In genomic region chr2:232268631-232269030, GRCh38 we compare ENCODE assay signal across 22 cellular contexts.
A peak's percentile ranks its signal among the peaks of the same experiment; 100 is the strongest.
DNase-seq lines count a peak whose midpoint lies in the region; ATAC-seq, FAIRE-seq and TF ChIP-seq lines count a peak whose summit lies in the region.
"Had no signal": no experiment of that assay in that cellular context is flagged by ENCODE, and none has a peak within 500 bp of the region (broad histone marks: within the 10 kb centered on the region; RNA-seq: fewer than 3 reads in every experiment).

No MANE protein-coding gene starts in this region.

- no peaks in the 10 kb centered on the region for H3K4me1 ChIP-seq in GM12878 (ENCODE audit: control insufficient read depth, insufficient read depth, low read length)
- H3K4me1 ChIP-seq in endodermal cell (ENCODE audit: control insufficient read depth, insufficient read depth, low read length) = no peaks in the 10 kb centered on the region
- H3K4me1 ChIP-seq in thyroid gland = peaks cover 3 to 4% of the 10 kb centered on the region in 2 donors
- H3K4me1 ChIP-seq: A549; BLaER1 treated with 17β-estradiol and CSF1 and Interleukin-3, amounts not matched to agents 10 nM and 100 nM; Caco-2 had no signal

- CTCF ChIA-PET in GM12878 (lab: Yijun Ruan, JAX) = interaction anchor here (1.7 to 1.8 kb wide), 2 partner anchors 25 to 58 kb away, joined by 4 to 5 read pairs; no protein-coding TSS in a partner anchor

- in situ Hi-C loops in GM12878 (cut with MboI) = no loop called here

- no peak overlapping the region for H3K4me2 ChIP-seq in GM12878 (ENCODE audit: control insufficient read depth, insufficient read depth)
- H3K4me2 ChIP-seq: A549; BLaER1 treated with 17β-estradiol and CSF1 and Interleukin-3, amounts not matched to agents 10 nM and 100 nM had no signal

- H4K20me1 ChIP-seq in GM12878 (ENCODE audit: control insufficient read depth, insufficient read depth) = no peaks in the 10 kb centered on the region
- H4K20me1 ChIP-seq: BLaER1 treated with 17β-estradiol and CSF1 and Interleukin-3, amounts not matched to agents 10 nM and 100 nM had no signal

- ATAC-seq in GM12878 = no peak
- ATAC-seq: A549; CD8-positive, alpha-beta T cell had no signal

- H3K36me3 Mint-ChIP-seq in endodermal cell (ENCODE audit: low read depth) = peaks cover 3% of the 10 kb centered on the region

- TF ChIP-seq RAD21 in GM12878 (IDR thresholded peaks at IDR 0.05; ENCODE audit: insufficient read depth, low read depth, low read length) = no peak

- no peak for TF ChIP-seq POLR2A in GM12891 (IDR thresholded peaks at IDR 0.05; ENCODE audit: low read depth, low read length)
- no peak for TF ChIP-seq POLR2A in GM12878 (IDR thresholded peaks at IDR 0.05; ENCODE audit: low read depth, low read length)
- no peak for TF ChIP-seq POLR2A in thyroid gland (IDR thresholded peaks at IDR 0.05)

- FAIRE-seq in GM12891 (lab: Jason Lieb, UNC) = no peak
- FAIRE-seq in GM12878 (lab: Jason Lieb, UNC) = no peak
- FAIRE-seq: A549, D721Med, GM12892, GM18507 had no signal

- no peak overlapping the region for H2AFZ ChIP-seq in GM12878 (ENCODE audit: control insufficient read depth, low read depth, low read length)

- H3K27me3 ChIP-seq in GM12878 (replicated peaks in 1 of 2; ENCODE audit: control insufficient read depth in 2 of 2, insufficient read depth in 2 of 2, low read length in 1 of 2) = no peaks in the 10 kb centered on the region
- H3K27me3 ChIP-seq in endodermal cell (ENCODE audit: control insufficient read depth, insufficient read depth, low read length, poor library complexity, severe bottlenecking) = no peaks in the 10 kb centered on the region
- H3K27me3 ChIP-seq in thyroid gland = no peaks in the 10 kb centered on the region
- H3K27me3 ChIP-seq: BLaER1 treated with 17β-estradiol and CSF1 and Interleukin-3, amounts not matched to agents 10 nM and 100 nM had no signal

- POLR2A ChIA-PET in GM12878 (lab: Charles Lee) = no interaction called here

- H3K27ac ChIP-seq in GM12878 (ENCODE audit: control insufficient read depth, insufficient read depth) = no peak overlapping the region
- no peak overlapping the region for H3K27ac ChIP-seq in endodermal cell (ENCODE audit: low read depth, low read length)
- H3K27ac ChIP-seq in thyroid gland = no peak overlapping the region
- H3K27ac ChIP-seq: 22Rv1; A549; BLaER1 treated with 17β-estradiol and CSF1 and Interleukin-3, amounts not matched to agents 10 nM and 100 nM; C4-2B had no signal

- H3K36me3 ChIP-seq in GM12878 (ENCODE audit: control insufficient read depth in 2 of 2, insufficient read depth in 2 of 2, low read length in 1 of 2) = peaks cover 0 to 3% of the 10 kb centered on the region in 2 experiments; a peak in 1 of 4 replicates
- H3K36me3 ChIP-seq in endodermal cell (ENCODE audit: control insufficient read depth, insufficient read depth, low read length) = peaks cover 2% of the 10 kb centered on the region
- peaks cover 5 to 7% of the 10 kb centered on the region in 2 donors for H3K36me3 ChIP-seq in thyroid gland

- no peak overlapping the region for H3K27ac Mint-ChIP-seq in endodermal cell
- H3K27ac Mint-ChIP-seq: B cell; CD4-positive, alpha-beta T cell; CD8-positive, alpha-beta T cell had no signal

- SMC1A ChIA-PET in GM12878 (lab: Charles Lee; ENCODE audit: uncharacterized antibody, unreplicated experiment) = interaction anchor here (1.1 to 1.4 kb wide), 2 partner anchors 8 to 14 kb away, joined by 3 read pairs; no protein-coding TSS in a partner anchor

- H3K4me1 Mint-ChIP-seq in endodermal cell = peaks cover 17% of the 10 kb centered on the region
- H3K4me1 Mint-ChIP-seq: B cell had no signal

- no TSS peak for BruUV-seq in GM12878 (replicated peaks; lab: Mats Ljungman, UMichigan)

- no peak overlapping the region for H3K9ac ChIP-seq in GM12878 (ENCODE audit: control insufficient read depth, insufficient read depth, low read length)
- H3K9ac ChIP-seq in endodermal cell (ENCODE audit: extremely low read depth, low read length, poor library complexity, severe bottlenecking) = no peak overlapping the region
- H3K9ac ChIP-seq: BLaER1 treated with 17β-estradiol and CSF1 and Interleukin-3, amounts not matched to agents 10 nM and 100 nM had no signal

- H3K9me3 Mint-ChIP-seq in endodermal cell = no peaks in the 10 kb centered on the region
- H3K9me3 Mint-ChIP-seq: CD4-positive, alpha-beta T cell; CD8-positive, alpha-beta T cell had no signal

- H3K4me3 ChIP-seq in GM12878 (no peak overlapping the region), endodermal cell (ENCODE audit: low read length) (no peak overlapping the region), thyroid gland (replicated peaks in 1 of 3) (no peak overlapping the region)
- H3K4me3 ChIP-seq: A549; BLaER1 treated with 17β-estradiol and CSF1 and Interleukin-3, amounts not matched to agents 10 nM and 100 nM had no signal

- no peak overlapping the region for H3K4me3 Mint-ChIP-seq in endodermal cell
- H3K4me3 Mint-ChIP-seq: B cell; CD4-positive, alpha-beta T cell; CD8-positive, alpha-beta T cell had no signal

- TF ChIP-seq EP300 in GM12878 (IDR thresholded peaks at IDR 0.05; ENCODE audit: borderline replicate concordance in 1 of 2, control insufficient read depth in 1 of 2, low read depth in 2 of 2, low read length in 2 of 2) = no peak

- WGBS in GM12878 (ENCODE audit: insufficient coverage, insufficient replicate concordance, low lambda C conversion rate, missing lambda C conversion rate) = 94% methylated on average over 2 of the region's 2 CpGs
- WGBS in endodermal cell (ENCODE audit: insufficient coverage in 1 of 2, insufficient read length in 1 of 2), 2 experiments = 47 to 67% methylated on average over 2 of the region's 2 CpGs
- 85 to 90% methylated on average over 2 of the region's 2 CpGs for WGBS in thyroid gland, 2 donors

- H3K27me3 Mint-ChIP-seq in endodermal cell (ENCODE audit: insufficient read depth) = no peaks in the 10 kb centered on the region
- H3K27me3 Mint-ChIP-seq: B cell; CD4-positive, alpha-beta T cell had no signal

- intact Hi-C loops in GM12878 (cut with micrococcal nuclease; ENCODE audit: unreplicated experiment) = no loop called here
- intact Hi-C loops in thyroid gland (cut with DNase I) = no loop called here

- no peaks in the 10 kb centered on the region for H3K79me2 ChIP-seq in GM12878 (ENCODE audit: control insufficient read depth, insufficient read depth, low read length)

- H3K9me3 ChIP-seq in GM12878 (replicated peaks; ENCODE audit: control insufficient read depth, insufficient read depth, low read length) (no peaks in the 10 kb centered on the region), endodermal cell (ENCODE audit: control insufficient read depth, low read length) (no peaks in the 10 kb centered on the region), thyroid gland (no peaks in the 10 kb centered on the region)
- H3K9me3 ChIP-seq: A549; BLaER1 treated with 17β-estradiol and CSF1 and Interleukin-3, amounts not matched to agents 10 nM and 100 nM; Caco-2 had no signal

- DNase-seq in GM12891 (ENCODE audit: insufficient read length, low spot score) (no peak), GM12878 (ENCODE audit: low read depth, low spot score) (no peak), endodermal cell (peak; percentile 78), thyroid gland (no peak), DMS79 (lab: John Stamatoyannopoulos, UW) (no peak)
- no peak for DNase-seq in activated T-cell treated with anti-CD3 and anti-CD28 coated beads, Interleukin-2, amount 50 U/mL, for 1 hour
- DNase-seq: AML-193; Caco-2; Calu3; CD4-positive, alpha-beta T cell; CD8-positive, alpha-beta T cell; DND-41; EL; GDM1 had no signal

- TF ChIP-seq CTCF in GM12878 (IDR thresholded peaks at IDR 0.05 in 2 of 3, conservative IDR thresholded peaks at IDR 0.05 in 1 of 3; ENCODE audit: control insufficient read depth in 2 of 3, extremely low read depth in 1 of 3, insufficient read depth in 1 of 3, low read depth in 3 of 3, low read length in 3 of 3) (no peak), endodermal cell (conservative IDR thresholded peaks at IDR 0.05) (no peak), thyroid gland (IDR thresholded peaks at IDR 0.05) (no peak)

- RAD21 ChIA-PET in GM12878 (lab: Charles Lee; ENCODE audit: unreplicated experiment) = interaction anchor here (1.2 kb wide), 1 partner anchor 96 kb away, joined by 3 read pairs; no protein-coding TSS in a partner anchor

TF ChIP-seq in GM12891, 5 proteins besides CTCF, POLR2A, EP300 and RAD21:
- TF ChIP-seq TAF1 (IDR thresholded peaks at IDR 0.05; ENCODE audit: low read depth, low read length) (no peak), SPI1 (IDR thresholded peaks at IDR 0.05; ENCODE audit: low read depth, low read length) (peak; percentile 39; the same call in 1 of the 2 replicates)

TF ChIP-seq in GM12878, 131 proteins besides CTCF, POLR2A, EP300 and RAD21:
- no peak for TF ChIP-seq STAT3 (IDR thresholded peaks at IDR 0.05; ENCODE audit: low read depth, low read length)
- TF ChIP-seq SPI1 (IDR thresholded peaks at IDR 0.05; ENCODE audit: borderline replicate concordance, insufficient read depth, low read depth, low read length) = peak; percentile 54; the same call in 1 of the 2 replicates
